Comparison of ENCODE assay signal across 27 cellular contexts in the genomic region with DNA sequence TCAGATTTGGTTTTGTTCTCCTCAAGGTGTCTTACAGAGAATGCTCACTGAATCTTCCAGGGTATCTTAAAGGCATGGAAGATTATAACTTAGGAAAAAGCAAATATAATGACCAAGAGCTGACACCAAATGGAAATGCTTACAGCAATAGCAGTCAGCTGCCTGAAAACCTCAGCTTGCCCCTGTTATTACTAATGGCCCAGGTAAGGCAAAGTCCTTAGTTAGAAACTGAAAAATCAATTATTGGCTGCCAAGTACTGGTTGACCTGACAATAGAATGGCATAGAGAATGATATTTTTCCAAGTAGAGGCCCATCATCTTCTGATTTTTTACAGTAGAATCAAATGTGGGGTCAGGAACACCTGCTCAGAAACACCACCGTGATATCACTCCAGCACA.
"Had no signal": no experiment of that assay in that cellular context is flagged by ENCODE, and none has a peak within 500 bp of the region (broad histone marks: within the 10 kb centered on the region; RNA-seq: fewer than 3 reads in every experiment).

No MANE protein-coding gene starts in this region.

- H3K27ac ChIP-seq: stomach, suprapubic skin, testis, thoracic aorta, thyroid gland, tibial artery, tibial nerve, transverse colon, upper lobe of left lung, upper lobe of right lung, uterus, vagina had no signal

- ATAC-seq: stimulated activated effector memory CD8-positive, alpha-beta T cell treated with anti-CD3 and anti-CD28 coated beads, Interleukin-12 subunit alpha, Interleukin-12 subunit beta, amount 100 ng/mL, for 72 hours; stimulated activated memory B cell treated with anti-CD40 and anti-IgM and Interleukin-4, amounts not matched to agents 10 μg/mL and 1 μg/mL and 100 μg/mL, for 72 hours; stimulated activated naive B cell treated with anti-CD40 and anti-IgM and Interleukin-4, amounts not matched to agents 10 μg/mL and 1 μg/mL and 100 μg/mL, for 72 hours; stimulated activated naive CD8-positive, alpha-beta T cell treated with anti-CD3 and anti-CD28 coated beads, Interleukin-15, amount 100 ng/mL, for 72 hours; stimulated activated naive CD8-positive, alpha-beta T cell treated with anti-CD3 and anti-CD28 coated beads, Interleukin-15, Interleukin-2, amounts not matched to agents 100 U/mL and 50 U/mL, for 24 hours; upper lobe of right lung had no signal

- DNase-seq: stimulated activated CD4-positive, alpha-beta T cell treated with anti-CD3 and anti-CD28 coated beads, Interleukin-2, amount 100 ng/mL, for 48 hours; stimulated activated CD4-positive, alpha-beta T cell treated with anti-CD3 and anti-CD28 coated beads, Interleukin-4, amount 100 ng/mL, for 1 hour; stimulated activated CD4-positive, alpha-beta T cell treated with anti-CD3 and anti-CD28 coated beads, Interleukin-4, amount 100 ng/mL, for 24 hours; stimulated activated CD4-positive, alpha-beta T cell treated with anti-CD3 and anti-CD28 coated beads, Interleukin-4, amount 100 ng/mL, for 4 hours; stimulated activated CD8-positive, alpha-beta memory T cell treated with anti-CD3 and anti-CD28 coated beads, Interleukin-4, amount 100 ng/mL, for 48 hours; stimulated activated naive B cell treated with anti-CD40 and anti-IgM and Interleukin-4, amounts not matched to agents 10 μg/mL and 1 μg/mL and 100 μg/mL, for 72 hours; stimulated activated naive CD4-positive, alpha-beta T cell; stimulated activated naive CD4-positive, alpha-beta T cell treated with Interleukin-2 at 50 U/mL for 16 hours; stimulated activated naive CD8-positive, alpha-beta T cell treated with anti-CD3 and anti-CD28 coated beads, Interleukin-15, amount 100 ng/mL, for 72 hours; stimulated activated naive CD8-positive, alpha-beta T cell treated with anti-CD3 and anti-CD28 coated beads, Interleukin-15, Interleukin-2, amounts not matched to agents 100 U/mL and 50 U/mL, for 24 hours; stomach; substantia nigra; testis; thyroid gland; tibial artery; transverse colon; trophoblast cell; upper lobe of left lung; upper lobe of right lung; uterus had no signal

- FAIRE-seq: urothelium cell line had no signal

- H3K36me3 ChIP-seq: stomach, suprapubic skin, thoracic aorta, thyroid gland, tibial artery, tibial nerve, transverse colon, upper lobe of left lung, upper lobe of right lung, uterus, vagina had no signal

- H3K9me3 ChIP-seq: suprapubic skin, testis, thoracic aorta, thyroid gland, transverse colon, upper lobe of left lung, upper lobe of right lung, uterus, vagina had no signal

- H3K4me3 ChIP-seq: stomach, suprapubic skin, testis, thoracic aorta, thyroid gland, tibial artery, tibial nerve, transverse colon, upper lobe of left lung, upper lobe of right lung, uterus, vagina had no signal

- H3K27me3 ChIP-seq: stomach, suprapubic skin, testis, thyroid gland, tibial artery, tibial nerve, transverse colon, upper lobe of left lung, upper lobe of right lung, uterus, vagina had no signal

- H3K4me1 ChIP-seq: stomach, testis, thyroid gland, tibial artery, transverse colon, upper lobe of left lung, upper lobe of right lung, uterus, vagina had no signal
